In genomic region chr1:117398957-117399356, GRCh38 we compare ENCODE assay signal across 19 cellular contexts.
"Had no signal": no experiment of that assay in that cellular context is flagged by ENCODE, and none has a peak within 500 bp of the region (broad histone marks: within the 10 kb centered on the region; RNA-seq: fewer than 3 reads in every experiment).

No MANE protein-coding gene starts in this region.

- DNase-seq: islet precursor cell; left ventricle myocardium inferior; midbrain; mucosa of descending colon; naive thymus-derived CD4-positive, alpha-beta T cell; ovary; right lobe of liver; stimulated activated CD4-positive, alpha-beta T cell treated with anti-CD3 and anti-CD28 coated beads, Interleukin-1b, Interleukin-23, amount 100 ng/mL, for 48 hours; stimulated activated CD4-positive, alpha-beta T cell treated with anti-CD3 and anti-CD28 coated beads, Interleukin-2, amount 100 ng/mL, for 48 hours; stimulated activated CD4-positive, alpha-beta T cell treated with anti-CD3 and anti-CD28 coated beads, Interleukin-4, amount 100 ng/mL, for 4 hours; stimulated activated CD8-positive, alpha-beta memory T cell treated with anti-CD3 and anti-CD28 coated beads, Interleukin-4, amount 100 ng/mL, for 48 hours; stimulated activated naive CD4-positive, alpha-beta T cell treated with Interleukin-2 at 50 U/mL for 16 hours; uterus had no signal

- H3K9me3 ChIP-seq: mucosa of descending colon, ovary, right atrium auricular region, right lobe of liver, suprapubic skin, uterus had no signal

- H3K4me1 ChIP-seq: uterus had no signal

- H3K27ac ChIP-seq: left ventricle myocardium inferior, ovary, right atrium auricular region, right lobe of liver, suprapubic skin, tibial nerve, uterus had no signal

- H3K4me3 ChIP-seq: left ventricle myocardium inferior, mucosa of descending colon, ovary, right atrium auricular region, right lobe of liver, smooth muscle cell, suprapubic skin, tibial nerve, uterus had no signal

- H3K4me2 ChIP-seq: smooth muscle cell had no signal

- H3K27me3 ChIP-seq: ovary, right atrium auricular region, right lobe of liver, suprapubic skin, tibial nerve, uterus had no signal

- ATAC-seq: mucosa of descending colon; naive thymus-derived CD4-positive, alpha-beta T cell; natural killer cell treated with Interleukin-12 subunit alpha and Interleukin-12 subunit beta and Interleukin-15 and Interleukin-18, amount 100 ng/mL, for 72 hours; right lobe of liver; stimulated activated memory B cell treated with anti-CD40 and anti-IgM and Interleukin-4, amounts not matched to agents 10 μg/mL and 1 μg/mL and 100 μg/mL, for 72 hours had no signal

- H3K36me3 ChIP-seq: ovary, right atrium auricular region, right lobe of liver, suprapubic skin, uterus had no signal
